23 cellular contexts compared by ENCODE assay signal in genomic region chr7:2967705-2968104, GRCh38.
"Had no signal": no experiment of that assay in that cellular context is flagged by ENCODE, and none has a peak within 500 bp of the region (broad histone marks: within the 10 kb centered on the region; RNA-seq: fewer than 3 reads in every experiment).

No MANE protein-coding gene starts in this region.

- H3K9me3 ChIP-seq: ovary, prostate gland had no signal

- DNase-seq: activated CD4-positive, alpha-beta T cell treated with anti-CD3 and anti-CD28 coated beads, Interleukin-2, amount 50 U/mL, for 1 hour; activated gamma-delta T cell treated with Interleukin-2 at 50 U/mL for 16 hours; activated naive CD8-positive, alpha-beta T cell treated with anti-CD3 and anti-CD28 coated beads for 36 hours; activated T-cell treated with anti-CD3 and anti-CD28 coated beads, Interleukin-2, amount 50 U/mL, for 4 hours; midbrain; naive thymus-derived CD4-positive, alpha-beta T cell; ovary; retina; stimulated activated CD4-positive, alpha-beta T cell treated with anti-CD3 and anti-CD28 coated beads, Interleukin-1b, Interleukin-23, amount 100 ng/mL, for 48 hours; stimulated activated CD4-positive, alpha-beta T cell treated with anti-CD3 and anti-CD28 coated beads, Interleukin-4, amount 100 ng/mL, for 4 hours; stimulated activated naive B cell treated with anti-CD40 and anti-IgM and Interleukin-4, amounts not matched to agents 10 μg/mL and 1 μg/mL and 100 μg/mL, for 72 hours; T-helper 17 cell; T1000 had no signal

- H3K4me1 ChIP-seq: adrenal gland, gastroesophageal sphincter, prostate gland, stomach, tibial nerve had no signal

- H3K36me3 Mint-ChIP-seq: brain had no signal

- ATAC-seq: activated T-cell treated with anti-CD3 and anti-CD28 coated beads, Interleukin-2, amount 50 U/mL, for 4 hours; activated T-helper 17 cell treated with anti-CD3 and anti-CD28 coated beads, Interleukin-2, amount 50 U/mL, for 72 hours; gastroesophageal sphincter; naive thymus-derived CD4-positive, alpha-beta T cell; stimulated activated naive B cell treated with anti-CD40 and anti-IgM and Interleukin-4, amounts not matched to agents 10 μg/mL and 1 μg/mL and 100 μg/mL, for 72 hours; T-helper 17 cell had no signal

- H3K4me3 ChIP-seq: adrenal gland, cardiac muscle cell, gastroesophageal sphincter, hepatocyte, ovary, prostate gland, smooth muscle cell, stomach, tibial nerve had no signal

- H3K9me3 Mint-ChIP-seq: activated T-helper 17 cell treated with anti-CD3 and anti-CD28 coated beads, Interleukin-2, amount 50 U/mL, for 72 hours had no signal

- H3K4me1 Mint-ChIP-seq: brain had no signal

- H3K27ac Mint-ChIP-seq: activated naive CD8-positive, alpha-beta T cell treated with anti-CD3 and anti-CD28 coated beads for 36 hours; activated T-helper 17 cell treated with anti-CD3 and anti-CD28 coated beads, Interleukin-2, amount 50 U/mL, for 72 hours; brain; T-helper 17 cell had no signal

- H3K27ac ChIP-seq: adrenal gland, cardiac muscle cell, gastroesophageal sphincter, hepatocyte, ovary, prostate gland, stomach, tibial nerve had no signal

- H3K27me3 Mint-ChIP-seq: activated naive CD8-positive, alpha-beta T cell treated with anti-CD3 and anti-CD28 coated beads for 36 hours; activated T-helper 17 cell treated with anti-CD3 and anti-CD28 coated beads, Interleukin-2, amount 50 U/mL, for 72 hours; brain; naive thymus-derived CD4-positive, alpha-beta T cell; stimulated activated naive B cell treated with anti-CD40 and anti-IgM and Interleukin-4, amounts not matched to agents 10 μg/mL and 1 μg/mL and 100 μg/mL, for 72 hours; T-helper 17 cell had no signal

- H3K27me3 ChIP-seq: adrenal gland, cardiac muscle cell, hepatocyte, ovary, stomach, tibial nerve had no signal

- H3K36me3 ChIP-seq: adrenal gland, cardiac muscle cell, gastroesophageal sphincter, ovary, prostate gland, stomach, tibial nerve had no signal

- H3K4me3 Mint-ChIP-seq: activated naive CD8-positive, alpha-beta T cell treated with anti-CD3 and anti-CD28 coated beads for 36 hours; activated T-cell treated with anti-CD3 and anti-CD28 coated beads, Interleukin-2, amount 50 U/mL, for 4 hours; activated T-helper 17 cell treated with anti-CD3 and anti-CD28 coated beads, Interleukin-2, amount 50 U/mL, for 72 hours; brain; naive thymus-derived CD4-positive, alpha-beta T cell; T-helper 17 cell had no signal
